Comparison of ENCODE assay signal across 15 cellular contexts in genomic region chr13:44322928-44323327, GRCh38. TPM values are rescaled to one million over a fixed set of nuclear protein-coding genes. Genes with fewer than 3 reads are reported as not detected.
A peak's percentile ranks its signal among the peaks of the same experiment; 100 is the strongest.
DNase-seq lines count a peak whose midpoint lies in the region; ATAC-seq and TF ChIP-seq lines count a peak whose summit lies in the region.
"Had no signal": no experiment of that assay in that cellular context is flagged by ENCODE, and none has a peak within 500 bp of the region (broad histone marks: within the 10 kb centered on the region; RNA-seq: fewer than 3 reads in every experiment).

No MANE protein-coding gene starts in this region.

- H3K4me3 ChIP-seq in PC-3 (ENCODE audit: low read length) (no peak overlapping the region), mucosa of descending colon (no peak overlapping the region)
- H3K4me3 ChIP-seq: HAP-1 had no signal

- H3K4me2 ChIP-seq in PC-3 (ENCODE audit: low read length), result peak overlapping the region; percentile 26; the same call in 1 of the 2 replicates

- H3K79me2 ChIP-seq in PC-3 (ENCODE audit: low read length), result no peaks in the 10 kb centered on the region

- H3K27ac ChIP-seq in PC-3 (ENCODE audit: low read length) (peak overlapping the region; percentile 69), epithelial cell of prostate (peak overlapping the region; percentile 19)

- no peak for TF ChIP-seq CTCF in PC-3 (conservative IDR thresholded peaks at IDR 0.05; ENCODE audit: low read depth, low read length)
- no peak for TF ChIP-seq CTCF in mucosa of descending colon (IDR thresholded peaks at IDR 0.05)

- peak overlapping the region; percentile 35 for H3K9ac ChIP-seq in PC-3 (ENCODE audit: low read length)

- BruUV-seq in PC-3 (replicated peaks; lab: Mats Ljungman, UMichigan), result no TSS peak

- no peaks in the 10 kb centered on the region for H3K9me2 ChIP-seq in PC-3 (replicated peaks; ENCODE audit: low read length)

- in situ Hi-C loops in G401 (cut with HindIII; ENCODE audit: low sequenced_read_pairs), result no loop called here

- intact Hi-C loops in PC-3 (cut with micrococcal nuclease), result no loop called here
- intact Hi-C loops in mucosa of descending colon (cut with DNase I, micrococcal nuclease), result no loop called here

- H3K36me3 ChIP-seq in PC-3 (ENCODE audit: low read depth, low read length) (no peaks in the 10 kb centered on the region), mucosa of descending colon (ENCODE audit: low read depth) (no peaks in the 10 kb centered on the region)
- H3K36me3 ChIP-seq: HAP-1 had no signal

- H3K9me3 ChIP-seq in PC-3 (ENCODE audit: low read length) (no peaks in the 10 kb centered on the region), mucosa of descending colon (no peaks in the 10 kb centered on the region)
- H3K9me3 ChIP-seq: HAP-1 had no signal

- ATAC-seq in PC-3 (peak; percentile 60), mucosa of descending colon (peak; percentile 54)

- H3K27me3 ChIP-seq in PC-3 (ENCODE audit: low read length), result no peaks in the 10 kb centered on the region

- H4K20me1 ChIP-seq in PC-3 (ENCODE audit: low read length), result no peaks in the 10 kb centered on the region

- CTCF ChIA-PET in PC-3 (lab: Charles Lee), result no interaction called here

- H3K4me1 ChIP-seq in PC-3 (ENCODE audit: insufficient read depth, low read length) (peaks cover 17% of the 10 kb centered on the region), mucosa of descending colon (ENCODE audit: low read depth) (no peaks in the 10 kb centered on the region)
- H3K4me1 ChIP-seq: HAP-1 had no signal

- POLR2A ChIA-PET in PC-3 (lab: Charles Lee; ENCODE audit: unreplicated experiment), result interaction anchor here (1.0 kb wide), 1 partner anchor 114 kb away, joined by 3 read pairs; no protein-coding TSS in a partner anchor

- no peak overlapping the region for H2AFZ ChIP-seq in PC-3 (ENCODE audit: low read length)

- no peaks in the 10 kb centered on the region for H3F3A ChIP-seq in PC-3 (ENCODE audit: low read length, unreplicated experiment)

- peak; percentile 49 for DNase-seq in DMS53 (lab: John Stamatoyannopoulos, UW)
- peak; percentile 65 for DNase-seq in PC-3
- DNase-seq in epithelial cell of prostate (ENCODE audit: low read depth, low spot score), result peak; percentile 83
- no peak for DNase-seq in mucosa of descending colon
- DNase-seq in superior temporal gyrus (ENCODE audit: extremely low spot score), result no peak
- DNase-seq in DMS153 treated with DMSO at 0.1 percent for 48 hours (lab: John Stamatoyannopoulos, UW; ENCODE audit: unreplicated experiment), result no peak
- no peak for DNase-seq in G401 (ENCODE audit: low spot score)
- DNase-seq: COR-L47, KBM-7, NCI-H1436 treated with DMSO at 0.1 percent for 48 hours, NCI-H2029 treated with DMSO at 0.1 percent for 48 hours, NCI-H510A treated with DMSO at 0.1 percent for 48 hours, NCI-H82, SIG-M5 had no signal

RNA-seq across cellular contexts. Expression of gene SERP2, which starts 50.7 kb away (rescaled TPM):
- total RNA-seq in PC-3 (2014; rRNA removed) (1.0 and 1.2 TPM in 2 replicates), mucosa of descending colon (1 to 10 TPM; 3.3 to 6.0 (median 5.8) TPM)
- total RNA-seq in G401 (2014; rRNA removed; shearing (Covaris generic)), result not detected in 2 replicates

Comparison
In these comparisons a context has a peak if more than half of its experiments do, and no peak if none do; other contexts are left out.
1. DNase-seq: peak in DMS53 (single experiment), PC-3 (single experiment) and epithelial cell of prostate (single experiment); none in mucosa of descending colon (0 of 3), superior temporal gyrus (single experiment), DMS153 treated with DMSO at 0.1 percent for 48 hours (single experiment) and G401 (single experiment).